25 cellular contexts compared by ENCODE assay signal in genomic region chr18:65659912-65660311, GRCh38.
"Had no signal": no experiment of that assay in that cellular context is flagged by ENCODE, and none has a peak within 500 bp of the region (broad histone marks: within the 10 kb centered on the region; RNA-seq: fewer than 3 reads in every experiment).

No MANE protein-coding gene starts in this region.

- H3K27ac ChIP-seq: ascending aorta, brain microvascular endothelial cell, esophagus muscularis mucosa, hepatocyte, left ventricle myocardium inferior, ovary, prostate gland, tibial nerve had no signal

- H3K36me3 ChIP-seq: ascending aorta, brain microvascular endothelial cell, esophagus muscularis mucosa, left ventricle myocardium inferior, ovary, prostate gland, tibial nerve had no signal

- H3K27me3 ChIP-seq: ascending aorta, brain microvascular endothelial cell, esophagus muscularis mucosa, hepatocyte, ovary, tibial nerve had no signal

- H3K4me1 ChIP-seq: ascending aorta, esophagus muscularis mucosa, left ventricle myocardium inferior, prostate gland, tibial nerve had no signal

- H2AFZ ChIP-seq: hepatocyte had no signal

- ATAC-seq: activated naive CD4-positive, alpha-beta T cell treated with anti-CD3 and anti-CD28 coated beads, Interleukin-2, amount 50 U/mL, for 72 hours; natural killer cell; right cardiac atrium; stimulated activated naive CD8-positive, alpha-beta T cell treated with anti-CD3 and anti-CD28 coated beads, Interleukin-15, amount 100 ng/mL, for 72 hours had no signal

- H3K4me3 ChIP-seq: ascending aorta, esophagus muscularis mucosa, hepatocyte, left ventricle myocardium inferior, ovary, prostate gland, tibial nerve had no signal

- H3K9me3 ChIP-seq: ascending aorta, esophagus muscularis mucosa, left ventricle myocardium inferior, ovary, prostate gland, tibial nerve had no signal

- H3K79me2 ChIP-seq: hepatocyte had no signal

- H3K4me2 ChIP-seq: hepatocyte had no signal

- DNase-seq: activated gamma-delta T cell treated with Interleukin-2 at 50 U/mL for 16 hours; activated T-cell treated with anti-CD3 and anti-CD28 coated beads, Interleukin-2, amount 50 U/mL, for 1 hour; brain microvascular endothelial cell; central memory CD4-positive, alpha-beta T cell; dermis blood vessel endothelial cell; effector memory CD4-positive, alpha-beta T cell; glutamatergic neuron; immature natural killer cell; kidney glomerular epithelial cell; left ventricle myocardium inferior; midbrain; natural killer cell; ovary; right cardiac atrium; stimulated activated CD4-positive, alpha-beta T cell treated with anti-CD3 and anti-CD28 coated beads, Interleukin-12 subunit alpha, Interleukin-12 subunit beta, amount 100 ng/mL, for 4 hours; stimulated activated CD4-positive, alpha-beta T cell treated with anti-CD3 and anti-CD28 coated beads, Interleukin-4, amount 100 ng/mL, for 4 hours; stimulated activated naive CD8-positive, alpha-beta T cell treated with anti-CD3 and anti-CD28 coated beads, Interleukin-15, amount 100 ng/mL, for 72 hours had no signal

- FAIRE-seq: frontal cortex, TTC549 had no signal
